In the genomic region with DNA sequence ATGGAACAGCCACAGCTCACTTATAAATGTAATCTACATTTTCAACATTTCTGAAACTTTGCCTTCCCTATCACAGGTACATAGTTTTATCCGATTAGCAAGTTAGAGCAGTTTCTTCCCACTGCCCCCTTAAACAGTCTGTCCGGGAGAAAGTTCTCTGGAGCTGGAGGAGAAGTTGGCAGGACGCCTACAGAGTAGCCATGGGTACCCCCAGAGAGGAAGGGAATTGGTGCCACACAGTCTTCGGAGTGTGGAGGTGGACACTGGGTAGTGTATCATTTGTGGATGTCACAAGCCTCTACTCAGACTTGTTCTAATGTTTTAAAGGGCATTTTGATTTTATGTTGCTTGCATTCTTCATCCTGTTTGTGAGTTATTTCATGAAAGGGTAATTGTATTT, we compare ENCODE assay signal across 21 cellular contexts. TPM values are rescaled to one million over a fixed set of nuclear protein-coding genes. Genes with fewer than 3 reads are reported as not detected.
A peak's percentile ranks its signal among the peaks of the same experiment; 100 is the strongest.
DNase-seq lines count a peak whose midpoint lies in the region; ATAC-seq, FAIRE-seq and TF ChIP-seq lines count a peak whose summit lies in the region.
"Had no signal": no experiment of that assay in that cellular context is flagged by ENCODE, and none has a peak within 500 bp of the region (broad histone marks: within the 10 kb centered on the region; RNA-seq: fewer than 3 reads in every experiment).

No MANE protein-coding gene starts in this region.

- H3K27ac ChIP-seq in A549 (no peak overlapping the region), pancreas (peak overlapping the region in 1 of 4 donors; percentile 36)
- H3K27ac ChIP-seq: foreskin keratinocyte, tibial artery had no signal

- CTCF ChIA-PET in A549 (lab: Yijun Ruan, JAX): interaction anchor here (0.7 to 1.3 kb wide), 2 partner anchors 14 to 131 kb away, joined by 3 read pairs; no protein-coding TSS in a partner anchor

- TF ChIP-seq CTCF in A549 (IDR thresholded peaks at IDR 0.05): no peak
- no peak for TF ChIP-seq CTCF in pancreas (IDR thresholded peaks at IDR 0.05)

- peaks cover 15% of the 10 kb centered on the region for H3K36me3 Mint-ChIP-seq in IgD-negative memory B cell
- H3K36me3 Mint-ChIP-seq in activated T-helper 2 cell treated with anti-CD3 and anti-CD28 coated beads, Interferon-gamma antibody, Interleukin-2, Interleukin-4, amounts not matched to agents 10 μg/mL and 5 μg/mL and 100 μg/mL, durations not matched to agents 14 hours and 24 hours and 36 hours (ENCODE audit: low read depth): peaks cover 32% of the 10 kb centered on the region

- peak overlapping the region in 2 of 3 donors; percentile 4 to 59 for H3K27ac Mint-ChIP-seq in IgD-negative memory B cell
- H3K27ac Mint-ChIP-seq in activated T-helper 2 cell treated with anti-CD3 and anti-CD28 coated beads, Interferon-gamma antibody, Interleukin-2, Interleukin-4, amounts not matched to agents 10 μg/mL and 5 μg/mL and 100 μg/mL, durations not matched to agents 14 hours and 24 hours and 36 hours: no peak overlapping the region
- H3K27ac Mint-ChIP-seq: activated CD4-positive, alpha-beta T cell treated with anti-CD3 and anti-CD28 coated beads, Interleukin-2, amount 10 ng/mL, durations not matched to agents 7 days and 5 days; CD8-positive, alpha-beta T cell; stimulated activated memory B cell treated with anti-CD40 and anti-IgM and Interleukin-4, amounts not matched to agents 10 μg/mL and 1 μg/mL and 100 μg/mL, for 72 hours had no signal

- WGBS in A549 (ENCODE audit: missing lambda C conversion rate): 77% methylated on average over 4 of the region's 4 CpGs
- 25 to 33% methylated on average over 4 of the region's 4 CpGs for WGBS in pancreas, 2 donors

- TF ChIP-seq POLR2A in A549 (IDR thresholded peaks at IDR 0.05; ENCODE audit: low read length): no peak

- H3K9me3 ChIP-seq in A549: peaks cover 22% of the 10 kb centered on the region
- H3K9me3 ChIP-seq in pancreas: no peaks in the 10 kb centered on the region

- POLR2A ChIA-PET in A549 (lab: Yijun Ruan, JAX): no interaction called here

- H3K4me3 Mint-ChIP-seq in IgD-negative memory B cell: no peak overlapping the region
- H3K4me3 Mint-ChIP-seq in activated T-helper 2 cell treated with anti-CD3 and anti-CD28 coated beads, Interferon-gamma antibody, Interleukin-2, Interleukin-4, amounts not matched to agents 10 μg/mL and 5 μg/mL and 100 μg/mL, durations not matched to agents 14 hours and 24 hours and 36 hours (ENCODE audit: low read depth): no peak overlapping the region
- H3K4me3 Mint-ChIP-seq: activated CD4-positive, alpha-beta T cell treated with anti-CD3 and anti-CD28 coated beads, Interleukin-2, amount 10 ng/mL, durations not matched to agents 7 days and 5 days; CD8-positive, alpha-beta T cell; natural killer cell; stimulated activated memory B cell treated with anti-CD40 and anti-IgM and Interleukin-4, amounts not matched to agents 10 μg/mL and 1 μg/mL and 100 μg/mL, for 72 hours had no signal

- intact Hi-C loops in pancreas (cut with DNase I): no loop called here
- intact Hi-C loops in activated T-helper 2 cell treated with anti-CD3 and anti-CD28 coated beads, Interferon-gamma antibody, Interleukin-2, Interleukin-4, amounts not matched to agents 10 μg/mL and 5 μg/mL and 100 μg/mL, durations not matched to agents 14 hours and 24 hours and 36 hours (cut with micrococcal nuclease): no loop called here

- peaks cover 8 to 16% (median 11%) of the 10 kb centered on the region in 3 donors for H3K4me1 Mint-ChIP-seq in IgD-negative memory B cell
- H3K4me1 Mint-ChIP-seq in activated T-helper 2 cell treated with anti-CD3 and anti-CD28 coated beads, Interferon-gamma antibody, Interleukin-2, Interleukin-4, amounts not matched to agents 10 μg/mL and 5 μg/mL and 100 μg/mL, durations not matched to agents 14 hours and 24 hours and 36 hours (ENCODE audit: low read depth): peaks cover 2% of the 10 kb centered on the region

- peak overlapping the region; percentile 10; the same call in 2 of the 3 replicates for H3K4me2 ChIP-seq in A549

- no peaks in the 10 kb centered on the region for H3K27me3 Mint-ChIP-seq in IgD-negative memory B cell
- no peaks in the 10 kb centered on the region for H3K27me3 Mint-ChIP-seq in activated T-helper 2 cell treated with anti-CD3 and anti-CD28 coated beads, Interferon-gamma antibody, Interleukin-2, Interleukin-4, amounts not matched to agents 10 μg/mL and 5 μg/mL and 100 μg/mL, durations not matched to agents 14 hours and 24 hours and 36 hours (ENCODE audit: low read depth)
- H3K27me3 Mint-ChIP-seq: activated CD4-positive, alpha-beta T cell treated with anti-CD3 and anti-CD28 coated beads, Interleukin-2, amount 10 ng/mL, durations not matched to agents 7 days and 5 days; stimulated activated memory B cell treated with anti-CD40 and anti-IgM and Interleukin-4, amounts not matched to agents 10 μg/mL and 1 μg/mL and 100 μg/mL, for 72 hours had no signal

- no peaks in the 10 kb centered on the region for H3K27me3 ChIP-seq in pancreas
- H3K27me3 ChIP-seq: foreskin keratinocyte, tibial artery had no signal

- DNase-seq in A549 (ENCODE audit: low read depth in 1 of 2, low spot score in 1 of 2): no peak
- peak; percentile 44 for DNase-seq in foreskin melanocyte
- DNase-seq in pancreas: peak in 1 of 6 donors; percentile 19
- no peak for DNase-seq in NCI-H146 treated with DMSO at 0.1 percent for 48 hours (lab: John Stamatoyannopoulos, UW; ENCODE audit: unreplicated experiment)
- DNase-seq in activated T-helper 2 cell treated with anti-CD3 and anti-CD28 coated beads, Interferon-gamma antibody, Interleukin-2, Interleukin-4, amounts not matched to agents 10 μg/mL and 5 μg/mL and 100 μg/mL, durations not matched to agents 14 hours and 24 hours and 36 hours (ENCODE audit: low spot score): no peak
- DNase-seq in NCI-H187 (lab: John Stamatoyannopoulos, UW): no peak
- DNase-seq: activated CD4-positive, alpha-beta T cell treated with anti-CD3 and anti-CD28 coated beads, Interleukin-2, amount 10 ng/mL, durations not matched to agents 7 days and 5 days; activated CD8-positive, alpha-beta memory T cell treated with anti-CD3 and anti-CD28 coated beads, Interleukin-2, amount 50 U/mL, for 4 hours; activated naive CD4-positive, alpha-beta T cell; CD8-positive, alpha-beta T cell; foreskin keratinocyte; KBM-7; MV-4-11; natural killer cell; NCI-H2029 treated with DMSO at 0.1 percent for 48 hours; NCI-H510A; tibial artery had no signal

- H3K9me3 Mint-ChIP-seq in IgD-negative memory B cell: peaks cover 6 to 15% (median 9%) of the 10 kb centered on the region in 3 donors
- H3K9me3 Mint-ChIP-seq in activated T-helper 2 cell treated with anti-CD3 and anti-CD28 coated beads, Interferon-gamma antibody, Interleukin-2, Interleukin-4, amounts not matched to agents 10 μg/mL and 5 μg/mL and 100 μg/mL, durations not matched to agents 14 hours and 24 hours and 36 hours: peaks cover 21% of the 10 kb centered on the region

- H3K36me3 ChIP-seq in pancreas: no peaks in the 10 kb centered on the region
- H3K36me3 ChIP-seq: HAP-1, tibial artery had no signal

- TF ChIP-seq EP300 in A549 (IDR thresholded peaks at IDR 0.05): no peak

- ATAC-seq in A549 (no peak), pancreas (peak in 3 of 4 donors; percentile 45 to 56 (median 49)), GM18511 (IDR thresholded peaks at IDR 0.05; ENCODE audit: unreplicated experiment) (no peak)
- ATAC-seq: CD8-positive, alpha-beta T cell; foreskin keratinocyte; natural killer cell; stimulated activated memory B cell treated with anti-CD40 and anti-IgM and Interleukin-4, amounts not matched to agents 10 μg/mL and 1 μg/mL and 100 μg/mL, for 72 hours had no signal

- TF ChIP-seq RAD21 in A549 (conservative IDR thresholded peaks at IDR 0.05 in 1 of 2, IDR thresholded peaks at IDR 0.05 in 1 of 2): no peak

- H3K4me3 ChIP-seq in A549: no peak overlapping the region
- peak overlapping the region in 2 of 4 donors; percentile 0 for H3K4me3 ChIP-seq in pancreas
- H3K4me3 ChIP-seq: HAP-1, tibial artery had no signal

- H3K4me1 ChIP-seq in A549: peaks cover 28% of the 10 kb centered on the region
- H3K4me1 ChIP-seq in pancreas: peaks cover 13 to 28% (median 18%) of the 10 kb centered on the region in 3 donors
- H3K4me1 ChIP-seq: foreskin keratinocyte, HAP-1 had no signal

- FAIRE-seq in A549 (lab: Jason Lieb, UNC) (no peak), pancreas (lab: Jason Lieb, UNC) (no peak)

TF ChIP-seq in A549, 52 proteins besides CTCF, POLR2A, EP300 and RAD21:
- no peak for TF ChIP-seq CBX2 (IDR thresholded peaks at IDR 0.05; ENCODE audit: borderline replicate concordance, low read depth)
- no peak for TF ChIP-seq ZFP36 (IDR thresholded peaks at IDR 0.05; ENCODE audit: borderline replicate concordance, partially characterized antibody)
TF ChIP-seq in A549: peak in this region for 0.

RNA-seq across cellular contexts. Expression of gene TAF3, which starts 39.0 kb away (rescaled TPM):
- polyA plus RNA-seq in A549 (2011; rRNA removed) (4.7 and 6.1 TPM in 2 replicates), A549 (2017; fragmentation: RNase III; extraction: RNeasy Plus Mini Kit Qiagen cat#74134 plus additional on column Dnase treatment) (5.0 to 6.0 TPM (median 5.7 TPM) in 3 replicates), IgD-negative memory B cell (16.2 TPM), pancreas (1 to 10 TPM; 2.9 to 3.9 TPM)
- polyA plus RNA-seq in A549 (2012; cell fraction: cytosol; rRNA removed): 3.0 TPM in 2 replicates
- 2.4 and 2.5 TPM in 2 replicates for polyA plus RNA-seq in A549 (2012; cell fraction: nucleus; rRNA removed)
- polyA minus RNA-seq in A549 (2011; rRNA and poly(A)+ RNA removed): 2.8 and 3.6 TPM in 2 replicates
- total RNA-seq in pancreas: 1 to 10 TPM; 3.7 to 5.8 (median 4.2) TPM
- 17.4 and 17.9 TPM in 2 replicates for total RNA-seq in activated T-helper 2 cell treated with anti-CD3 and anti-CD28 coated beads, Interferon-gamma antibody, Interleukin-2, Interleukin-4, amounts not matched to agents 10 μg/mL and 5 μg/mL and 100 μg/mL, durations not matched to agents 14 hours and 24 hours and 36 hours

Comparison
In these comparisons a context has a peak if more than half of its experiments do, and no peak if none do; other contexts are left out.
1. ATAC-seq: peak in pancreas (3 of 4); none in A549 (0 of 2) and GM18511 (single experiment).